17 cellular contexts compared by ENCODE assay signal in the genomic region with DNA sequence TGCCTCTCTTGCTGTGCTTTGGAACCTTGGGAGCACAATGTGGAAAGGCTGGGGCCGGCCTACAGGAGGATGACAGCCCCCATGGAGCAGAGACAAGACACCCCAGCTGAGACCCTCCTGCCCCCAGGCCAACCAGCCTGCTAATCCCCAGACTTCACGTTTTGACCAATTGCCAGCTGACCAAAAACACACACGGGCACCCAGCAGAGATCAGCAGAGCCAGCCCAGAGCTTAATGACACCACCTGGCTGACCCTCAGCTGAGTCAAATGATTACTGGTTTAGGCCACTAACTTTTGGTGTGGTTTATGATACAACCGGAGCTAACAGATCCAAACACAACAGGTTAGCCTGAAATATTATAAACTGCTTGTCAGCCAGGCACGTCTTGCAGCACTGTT.
DNase-seq lines count a peak whose midpoint lies in the region; ATAC-seq, FAIRE-seq and TF ChIP-seq lines count a peak whose summit lies in the region.
"Had no signal": no experiment of that assay in that cellular context is flagged by ENCODE, and none has a peak within 500 bp of the region (broad histone marks: within the 10 kb centered on the region; RNA-seq: fewer than 3 reads in every experiment).

No MANE protein-coding gene starts in this region.

- peak overlapping the region; percentile 59 for H3K27ac Mint-ChIP-seq in endodermal cell
- no peak overlapping the region for H3K27ac Mint-ChIP-seq in activated CD8-positive, alpha-beta T cell treated with anti-CD3 and anti-CD28 coated beads, Interleukin-2, amount 10 ng/mL, durations not matched to agents 7 days and 5 days
- H3K27ac Mint-ChIP-seq: CD8-positive, alpha-beta T cell had no signal

- H3K36me3 ChIP-seq in HepG2 (replicated peaks in 1 of 2; ENCODE audit: control insufficient read depth in 1 of 2, insufficient read depth in 2 of 2, low read length in 2 of 2) (no peaks in the 10 kb centered on the region), right lobe of liver (no peaks in the 10 kb centered on the region), MG63 (no peaks in the 10 kb centered on the region), endodermal cell (ENCODE audit: control insufficient read depth, insufficient read depth, low read length) (no peaks in the 10 kb centered on the region)

- H3K4me1 ChIP-seq in HepG2 (ENCODE audit: insufficient read depth, low read length) (peaks cover 73% of the 10 kb centered on the region), right lobe of liver (no peaks in the 10 kb centered on the region), endodermal cell (ENCODE audit: control insufficient read depth, insufficient read depth, low read length) (no peaks in the 10 kb centered on the region)

- POLR2A ChIA-PET in HepG2 (lab: Yijun Ruan, JAX) = no interaction called here
- POLR2A ChIA-PET in activated CD8-positive, alpha-beta T cell treated with anti-CD3 and anti-CD28 coated beads, Interleukin-2, amount 10 ng/mL, durations not matched to agents 7 days and 5 days (lab: Charles Lee) = no interaction called here

- H3K9me3 ChIP-seq in HepG2 (ENCODE audit: low read length) (no peaks in the 10 kb centered on the region), right lobe of liver (no peaks in the 10 kb centered on the region), MG63 (no peaks in the 10 kb centered on the region), endodermal cell (ENCODE audit: control insufficient read depth, low read length) (no peaks in the 10 kb centered on the region)

- H3K27me3 Mint-ChIP-seq in endodermal cell (ENCODE audit: insufficient read depth) = no peaks in the 10 kb centered on the region
- peaks cover 2% of the 10 kb centered on the region for H3K27me3 Mint-ChIP-seq in activated CD8-positive, alpha-beta T cell treated with anti-CD3 and anti-CD28 coated beads, Interleukin-2, amount 10 ng/mL, durations not matched to agents 7 days and 5 days (ENCODE audit: low read depth)

- ATAC-seq in HepG2 (no peak), right lobe of liver (no peak)
- no peak for ATAC-seq in activated CD8-positive, alpha-beta T cell treated with anti-CD3 and anti-CD28 coated beads, Interleukin-2, amount 10 ng/mL, durations not matched to agents 7 days and 5 days
- ATAC-seq: CD8-positive, alpha-beta T cell had no signal

- CTCF ChIA-PET in HepG2 (lab: Yijun Ruan, JAX; ENCODE audit: low intra/inter-chr PET ratio, low total read pairs) = no interaction called here
- CTCF ChIA-PET in activated CD8-positive, alpha-beta T cell treated with anti-CD3 and anti-CD28 coated beads, Interleukin-2, amount 10 ng/mL, durations not matched to agents 7 days and 5 days (lab: Charles Lee) = no interaction called here

- H3K36me3 Mint-ChIP-seq in endodermal cell (ENCODE audit: low read depth) = no peaks in the 10 kb centered on the region
- H3K36me3 Mint-ChIP-seq in activated CD8-positive, alpha-beta T cell treated with anti-CD3 and anti-CD28 coated beads, Interleukin-2, amount 10 ng/mL, durations not matched to agents 7 days and 5 days (ENCODE audit: low read depth) = no peaks in the 10 kb centered on the region
- H3K36me3 Mint-ChIP-seq: CD8-positive, alpha-beta T cell had no signal

- no peaks in the 10 kb centered on the region; a peak in 1 of 5 replicates for H3K27me3 ChIP-seq in HepG2 (ENCODE audit: control insufficient read depth in 1 of 2, insufficient read depth in 2 of 2, low read length in 2 of 2)
- no peaks in the 10 kb centered on the region for H3K27me3 ChIP-seq in right lobe of liver
- H3K27me3 ChIP-seq in MG63 = no peaks in the 10 kb centered on the region; the same call in 1 of the 2 replicates
- H3K27me3 ChIP-seq in endodermal cell (ENCODE audit: control insufficient read depth, insufficient read depth, low read length, poor library complexity, severe bottlenecking) = no peaks in the 10 kb centered on the region

- FAIRE-seq in HepG2 (lab: Jason Lieb, UNC) = no peak
- FAIRE-seq: D721Med had no signal

- H3K9ac ChIP-seq in HepG2 (ENCODE audit: insufficient read depth, low read depth, low read length) (no peak overlapping the region), endodermal cell (ENCODE audit: extremely low read depth, low read length, poor library complexity, severe bottlenecking) (no peak overlapping the region)

- no peak overlapping the region for H3K4me2 ChIP-seq in HepG2 (ENCODE audit: low read depth, low read length)

- TF ChIP-seq CTCF in HepG2 (CRISPR knock-in tag; IDR thresholded peaks at IDR 0.05) (no peak), right lobe of liver (IDR thresholded peaks at IDR 0.05) (no peak), endodermal cell (conservative IDR thresholded peaks at IDR 0.05) (no peak)

- TF ChIP-seq EP300 in HepG2 (IDR thresholded peaks at IDR 0.05; ENCODE audit: low read depth in 2 of 2, low read length in 2 of 2) (no peak), HepG2 (CRISPR knock-in tag; IDR thresholded peaks at IDR 0.05; ENCODE audit: borderline replicate concordance) (no peak)

- no peak overlapping the region for H2AFZ ChIP-seq in HepG2 (ENCODE audit: low read length)

- H3K4me1 Mint-ChIP-seq in endodermal cell = no peaks in the 10 kb centered on the region
- no peaks in the 10 kb centered on the region for H3K4me1 Mint-ChIP-seq in activated CD8-positive, alpha-beta T cell treated with anti-CD3 and anti-CD28 coated beads, Interleukin-2, amount 10 ng/mL, durations not matched to agents 7 days and 5 days (ENCODE audit: low read depth)

- TF ChIP-seq POLR2A in HepG2 (IDR thresholded peaks at IDR 0.05; ENCODE audit: insufficient read depth in 1 of 2, low read depth in 2 of 2, low read length in 2 of 2) (no peak), right lobe of liver (IDR thresholded peaks at IDR 0.05) (no peak), erythroblast (IDR thresholded peaks at IDR 0.05; ENCODE audit: low read length) (no peak)

- TF ChIP-seq RAD21 in HepG2 (CRISPR knock-in tag; IDR thresholded peaks at IDR 0.05) = no peak

- DNase-seq in HepG2 (ENCODE audit: low spot score) = no peak
- no peak for DNase-seq in right lobe of liver
- DNase-seq in MG63 = peak; percentile 19
- peak; percentile 40 for DNase-seq in endodermal cell
- DNase-seq in erythroblast (lab: John Stamatoyannopoulos, UW) = no peak
- DNase-seq in GM19240 (ENCODE audit: insufficient read length, low spot score) = no peak
- no peak for DNase-seq in activated CD8-positive, alpha-beta T cell treated with anti-CD3 and anti-CD28 coated beads, Interleukin-2, amount 10 ng/mL, durations not matched to agents 7 days and 5 days
- no peak for DNase-seq in middle frontal gyrus (ENCODE audit: extremely low spot score, low spot score)
- DNase-seq: CD8-positive, alpha-beta T cell; H9; KG1; NCI-H1436 treated with DMSO at 0.1 percent for 48 hours; NCI-H2081 treated with DMSO at 0.1 percent for 48 hours; NCI-H510A; NCI-H82; SW 1271 had no signal

- H3K4me3 ChIP-seq in HepG2 (replicated peaks in 1 of 3; ENCODE audit: insufficient read depth in 1 of 3, low read depth in 2 of 3, low read length in 3 of 3) (no peak overlapping the region), right lobe of liver (no peak overlapping the region), MG63 (no peak overlapping the region), endodermal cell (ENCODE audit: low read length) (no peak overlapping the region)

- intact Hi-C loops in HepG2 (cut with micrococcal nuclease; ENCODE audit: unreplicated experiment) (no loop called here), right lobe of liver (cut with DNase I) (no loop called here)

- no peaks in the 10 kb centered on the region for H4K20me1 ChIP-seq in HepG2 (ENCODE audit: insufficient read depth, low read length)

- no TSS peak for BruUV-seq in HepG2 (replicated peaks; lab: Mats Ljungman, UMichigan)

- in situ Hi-C loops in HepG2 (cut with HindIII; ENCODE audit: extremely low pct_ligation_motif_present, low pct_unique_long_range_greater_than_20kb) = no loop called here

- H3K79me2 ChIP-seq in HepG2 (ENCODE audit: insufficient read depth, low read length) = no peaks in the 10 kb centered on the region

- 35% methylated on average over 4 of the region's 5 CpGs for WGBS in HepG2 (ENCODE audit: low lambda C conversion rate)
- WGBS in right lobe of liver (ENCODE audit: insufficient coverage, low coverage, low lambda C conversion rate, missing lambda C conversion rate) = 80% methylated on average over 5 of the region's 5 CpGs
- WGBS in endodermal cell (ENCODE audit: insufficient coverage in 1 of 2, insufficient read length in 1 of 2), 2 experiments = 84 to 89% methylated on average over 3 to 5 of the region's 5 CpGs

- H3K27ac ChIP-seq in HepG2 (ENCODE audit: extremely low read length, insufficient read depth, low read length) = no peak overlapping the region
- no peak overlapping the region for H3K27ac ChIP-seq in right lobe of liver
- H3K27ac ChIP-seq in endodermal cell (ENCODE audit: low read depth, low read length) = no peak overlapping the region

- no peaks in the 10 kb centered on the region for H3K9me3 Mint-ChIP-seq in endodermal cell
- H3K9me3 Mint-ChIP-seq in activated CD8-positive, alpha-beta T cell treated with anti-CD3 and anti-CD28 coated beads, Interleukin-2, amount 10 ng/mL, durations not matched to agents 7 days and 5 days (ENCODE audit: insufficient read depth) = no peaks in the 10 kb centered on the region
- H3K9me3 Mint-ChIP-seq: CD8-positive, alpha-beta T cell; H9 had no signal

- no peak overlapping the region for H3K4me3 Mint-ChIP-seq in endodermal cell
- no peak overlapping the region for H3K4me3 Mint-ChIP-seq in activated CD8-positive, alpha-beta T cell treated with anti-CD3 and anti-CD28 coated beads, Interleukin-2, amount 10 ng/mL, durations not matched to agents 7 days and 5 days
- H3K4me3 Mint-ChIP-seq: CD8-positive, alpha-beta T cell; H9 had no signal

TF ChIP-seq in HepG2, 621 proteins besides CTCF, POLR2A, EP300 and RAD21 (continues in another document):
- TF ChIP-seq ZC3H13 (CRISPR knock-in tag; IDR thresholded peaks at IDR 0.05) = no peak

Comparison
In these comparisons a context has a peak if more than half of its experiments do, and no peak if none do; other contexts are left out.
1. DNase-seq: peak in MG63 (single experiment) and endodermal cell (single experiment); none in HepG2 (single experiment), right lobe of liver (0 of 3), erythroblast (0 of 2), GM19240 (single experiment), activated CD8-positive, alpha-beta T cell treated with anti-CD3 and anti-CD28 coated beads, Interleukin-2, amount 10 ng/mL, durations not matched to agents 7 days and 5 days (single experiment) and middle frontal gyrus (single experiment).